8 cellular contexts compared by ENCODE assay signal in the genomic region with DNA sequence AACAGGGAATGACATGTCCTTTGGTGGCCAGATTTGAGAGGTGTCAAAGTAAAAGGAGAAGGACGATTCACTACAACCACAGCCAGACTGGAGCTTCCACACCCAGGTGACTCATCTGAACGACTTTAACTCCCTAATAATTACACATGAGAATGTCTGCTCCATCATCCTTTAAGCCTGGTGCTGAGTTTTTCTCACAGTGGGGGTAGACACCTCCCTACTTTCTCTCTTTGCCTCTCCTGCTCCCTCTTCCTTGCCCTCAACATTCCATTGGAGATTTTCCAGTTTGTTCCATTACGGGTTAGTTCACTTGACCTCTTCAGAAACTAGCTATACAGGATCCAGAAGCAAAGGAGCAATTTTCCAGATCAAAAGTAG.
DNase-seq lines count a peak whose midpoint lies in the region; ATAC-seq, FAIRE-seq and TF ChIP-seq lines count a peak whose summit lies in the region.

No MANE protein-coding gene starts in this region.

- no peaks in the 10 kb centered on the region for H3K36me3 ChIP-seq in Caco-2 (ENCODE audit: control insufficient read depth, insufficient read depth, low read length)
- H3K36me3 ChIP-seq in duodenal mucosa (ENCODE audit: control insufficient read depth in 1 of 2, insufficient read depth in 2 of 2, low read length in 2 of 2): no peaks in the 10 kb centered on the region
- H3K36me3 ChIP-seq in pancreas: no peaks in the 10 kb centered on the region
- no peaks in the 10 kb centered on the region for H3K36me3 ChIP-seq in H7 (replicated peaks; ENCODE audit: control insufficient read depth, insufficient read depth, low read length)

- H3K36me3 Mint-ChIP-seq in Caco-2 (ENCODE audit: insufficient read depth, unreplicated experiment) (no peaks in the 10 kb centered on the region), osteocyte (ENCODE audit: unreplicated experiment) (peaks cover 6% of the 10 kb centered on the region)

- TF ChIP-seq CTCF in Caco-2 (IDR thresholded peaks at IDR 0.05; ENCODE audit: insufficient read depth in 1 of 2, low read depth in 1 of 2, low read length in 1 of 2, severe bottlenecking in 1 of 2, unreplicated experiment in 1 of 2): no peak
- TF ChIP-seq CTCF in pancreas (IDR thresholded peaks at IDR 0.05): no peak
- no peak for TF ChIP-seq CTCF in osteocyte (IDR thresholded peaks at IDR 0.05)

- H3K4me3 Mint-ChIP-seq in Caco-2 (ENCODE audit: unreplicated experiment): no peak overlapping the region
- no peak overlapping the region for H3K4me3 Mint-ChIP-seq in osteocyte (ENCODE audit: unreplicated experiment)

- BruUV-seq in Caco-2 (replicated peaks; lab: Mats Ljungman, UMichigan): no TSS peak

- peak in 2 of 4 donors; percentile 4 to 19 for ATAC-seq in pancreas

- peaks cover 13% of the 10 kb centered on the region for H3K4me1 Mint-ChIP-seq in Caco-2 (ENCODE audit: low read depth, unreplicated experiment)
- H3K4me1 Mint-ChIP-seq in osteocyte (ENCODE audit: unreplicated experiment): peaks cover 25% of the 10 kb centered on the region

- FAIRE-seq in pancreas (lab: Jason Lieb, UNC): no peak

- 23 to 27% methylated on average over 3 of the region's 3 CpGs for WGBS in pancreas, 2 donors

- no peak overlapping the region for H3K4me3 ChIP-seq in Caco-2 (ENCODE audit: low read depth, low read length)
- peak overlapping the region in 1 of 2 donors; percentile 4 for H3K4me3 ChIP-seq in duodenal mucosa (ENCODE audit: low read depth in 1 of 2, low read length in 2 of 2)
- no peak overlapping the region for H3K4me3 ChIP-seq in pancreas
- H3K4me3 ChIP-seq in H7 (ENCODE audit: insufficient read depth, low read depth, low read length): no peak overlapping the region

- intact Hi-C loops in Caco-2 (cut with micrococcal nuclease; ENCODE audit: unreplicated experiment) (loop anchor here (5.0 kb wide), 2 partner anchors 113 to 152 kb away; a partner anchor contains a TSS), pancreas (cut with DNase I) (no loop called here)

- H3K27me3 ChIP-seq in Caco-2 (replicated peaks; ENCODE audit: control insufficient read depth, insufficient read depth, low read length) (no peaks in the 10 kb centered on the region), duodenal mucosa (ENCODE audit: control insufficient read depth in 1 of 2, insufficient read depth in 2 of 2, low read length in 2 of 2) (no peaks in the 10 kb centered on the region), pancreas (no peaks in the 10 kb centered on the region), H7 (ENCODE audit: control insufficient read depth, insufficient read depth, low read length) (no peaks in the 10 kb centered on the region)

- H3K9me3 ChIP-seq in Caco-2 (no peaks in the 10 kb centered on the region), duodenal mucosa (ENCODE audit: control insufficient read depth in 1 of 2, low read length in 2 of 2) (no peaks in the 10 kb centered on the region), pancreas (no peaks in the 10 kb centered on the region)

- DNase-seq in Caco-2: no peak
- peak; percentile 20 for DNase-seq in NCI-H69 (lab: John Stamatoyannopoulos, UW)
- no peak for DNase-seq in pancreas
- DNase-seq in activated effector memory CD4-positive, alpha-beta T cell treated with Interleukin-2 at 50 U/mL for 16 hours: no peak
- DNase-seq in NCI-H1694 treated with DMSO at 0.1 percent for 48 hours (lab: John Stamatoyannopoulos, UW): no peak
- DNase-seq in H7: no peak
- DNase-seq in osteocyte (ENCODE audit: extremely low spot score, unreplicated experiment): no peak

- CTCF ChIA-PET in Caco-2 (lab: Charles Lee): no interaction called here

- H3K27ac ChIP-seq in duodenal mucosa (ENCODE audit: low read depth, low read length) (peak overlapping the region; percentile 90), pancreas (peak overlapping the region in 3 of 4 donors; percentile 68 to 88 (median 78))

- H3K9ac ChIP-seq in duodenal mucosa (ENCODE audit: low read depth in 1 of 2, low read length in 2 of 2): no peak overlapping the region

- no peaks in the 10 kb centered on the region for H3K27me3 Mint-ChIP-seq in Caco-2 (ENCODE audit: insufficient read depth, unreplicated experiment)
- no peaks in the 10 kb centered on the region for H3K27me3 Mint-ChIP-seq in osteocyte (ENCODE audit: unreplicated experiment)

- H3K4me1 ChIP-seq in Caco-2 (peaks cover 18% of the 10 kb centered on the region), duodenal mucosa (ENCODE audit: control insufficient read depth in 1 of 2, insufficient read depth in 2 of 2, low read length in 2 of 2) (peaks cover 47 to 54% of the 10 kb centered on the region in 2 donors), pancreas (peaks cover 15 to 29% (median 21%) of the 10 kb centered on the region in 3 donors)

- POLR2A ChIA-PET in Caco-2 (lab: Charles Lee): no interaction called here

- no peaks in the 10 kb centered on the region for H3K9me3 Mint-ChIP-seq in Caco-2 (ENCODE audit: unreplicated experiment)
- H3K9me3 Mint-ChIP-seq in osteocyte (ENCODE audit: unreplicated experiment): peaks cover 3% of the 10 kb centered on the region

- H3K27ac Mint-ChIP-seq in Caco-2 (ENCODE audit: unreplicated experiment) (peak overlapping the region; percentile 47), osteocyte (ENCODE audit: unreplicated experiment) (no peak overlapping the region)
